13 cellular contexts compared by ENCODE assay signal in the genomic region with DNA sequence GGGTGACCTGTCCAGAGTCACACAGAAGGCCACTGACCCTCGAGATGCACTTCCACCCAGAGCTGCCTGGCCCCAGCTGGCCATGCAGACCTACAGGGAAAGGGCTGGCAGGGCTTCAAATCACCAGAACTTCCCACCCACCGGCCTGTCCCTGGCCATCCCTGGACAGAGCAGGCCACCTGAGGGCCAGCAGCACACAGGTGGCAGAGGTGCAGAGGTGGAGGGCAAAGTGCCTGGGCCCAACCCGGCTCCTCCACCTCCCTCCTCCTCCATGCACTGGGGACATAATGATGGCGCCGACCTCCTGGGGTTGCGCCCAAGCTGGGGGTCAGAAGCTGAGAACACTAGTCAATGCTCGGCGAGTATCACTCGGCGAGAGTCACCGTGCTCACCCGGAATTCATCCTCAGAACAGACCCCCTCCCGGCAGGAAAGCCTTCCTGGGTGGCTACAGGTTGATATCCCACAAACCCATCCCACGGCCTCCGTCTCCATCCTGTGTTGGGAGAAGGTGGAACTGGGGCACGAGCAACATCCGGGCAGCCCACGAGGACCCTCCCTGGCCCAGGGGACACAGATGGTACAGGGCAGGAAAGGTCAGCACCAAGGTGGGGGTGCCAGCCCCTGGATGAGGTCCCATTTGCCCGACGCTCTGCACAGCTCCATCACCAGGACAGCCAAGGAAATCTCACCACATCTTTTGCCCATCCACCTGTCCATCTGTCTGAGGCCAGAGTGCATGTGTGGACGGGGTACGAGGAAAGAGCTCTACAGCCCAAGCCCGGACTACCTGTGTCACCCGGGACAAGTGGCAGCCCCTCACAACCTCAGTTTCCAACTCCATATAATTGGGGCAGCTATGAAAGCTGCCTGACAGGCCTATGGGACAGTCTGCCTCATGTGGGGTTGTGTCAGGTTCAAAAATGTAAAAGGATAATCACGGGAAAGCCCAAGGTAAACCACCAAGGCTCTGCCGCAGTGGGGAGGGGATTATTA.
"Had no signal": no experiment of that assay in that cellular context is flagged by ENCODE, and none has a peak within 500 bp of the region (broad histone marks: within the 10 kb centered on the region; RNA-seq: fewer than 3 reads in every experiment).

No MANE protein-coding gene starts in this region.

- H3K4me3 ChIP-seq: pancreas, transverse colon had no signal

- H3K9me3 Mint-ChIP-seq: effector memory CD8-positive, alpha-beta T cell; T-helper 2 cell treated with Interferon-gamma antibody and Interleukin-4, amounts not matched to agents 5 μg/mL and 100 μg/mL, for 36 hours had no signal

- ATAC-seq: effector memory CD8-positive, alpha-beta T cell; pancreas had no signal

- DNase-seq: activated CD4-positive, alpha-beta memory T cell treated with anti-CD3 and anti-CD28 coated beads for 36 hours; activated CD4-positive, CD25-positive, alpha-beta regulatory T cell treated with anti-CD3 and anti-CD28 coated beads, Interleukin-2, amount 50 U/mL, for 72 hours; activated naive CD4-positive, alpha-beta T cell; activated T-cell treated with anti-CD3 and anti-CD28 coated beads, Interleukin-2, amount 50 U/mL, for 48 hours; central memory CD4-positive, alpha-beta T cell; effector memory CD8-positive, alpha-beta T cell; hippocampal formation; mesenchymal stem cell; stimulated activated CD4-positive, alpha-beta T cell treated with anti-CD3 and anti-CD28 coated beads, Interleukin-2, amount 100 ng/mL, for 24 hours; stimulated activated naive CD4-positive, alpha-beta T cell; transverse colon had no signal

- H3K36me3 Mint-ChIP-seq: activated CD4-positive, alpha-beta memory T cell treated with anti-CD3 and anti-CD28 coated beads for 36 hours had no signal

- FAIRE-seq: pancreas had no signal

- H3K4me1 ChIP-seq: pancreas, transverse colon had no signal

- H3K27me3 ChIP-seq: pancreas had no signal

- H3K4me3 Mint-ChIP-seq: activated CD4-positive, alpha-beta memory T cell treated with anti-CD3 and anti-CD28 coated beads for 36 hours; effector memory CD8-positive, alpha-beta T cell; T-helper 2 cell treated with Interferon-gamma antibody and Interleukin-4, amounts not matched to agents 5 μg/mL and 100 μg/mL, for 36 hours had no signal

- H3K27ac ChIP-seq: pancreas, transverse colon had no signal

- H3K36me3 ChIP-seq: pancreas, transverse colon had no signal

- H3K9me3 ChIP-seq: pancreas, transverse colon had no signal

- H3K27ac Mint-ChIP-seq: activated CD4-positive, alpha-beta memory T cell treated with anti-CD3 and anti-CD28 coated beads for 36 hours; effector memory CD8-positive, alpha-beta T cell; T-helper 2 cell treated with Interferon-gamma antibody and Interleukin-4, amounts not matched to agents 5 μg/mL and 100 μg/mL, for 36 hours had no signal
